ENCODE assay signal across 20 cellular contexts in genomic region chr17:40622509-40622928, GRCh38. TPM values are rescaled to one million over a fixed set of nuclear protein-coding genes. Genes with fewer than 3 reads are reported as not detected.
A peak's percentile ranks its signal among the peaks of the same experiment; 100 is the strongest.
DNase-seq lines count a peak whose midpoint lies in the region; ATAC-seq and TF ChIP-seq lines count a peak whose summit lies in the region.
"Had no signal": no experiment of that assay in that cellular context is flagged by ENCODE, and none has a peak within 500 bp of the region (broad histone marks: within the 10 kb centered on the region; RNA-seq: fewer than 3 reads in every experiment).

No MANE protein-coding gene starts in this region.

- peak; percentile 64 for ATAC-seq in activated CD8-positive, alpha-beta memory T cell treated with anti-CD3 and anti-CD28 coated beads, Interleukin-2, amount 10 ng/mL, durations not matched to agents 7 days and 5 days
- peak; percentile 34 for ATAC-seq in activated T-helper 17 cell treated with anti-CD3 and anti-CD28 coated beads, Interleukin-2, amount 50 U/mL, for 72 hours (replicated peaks)
- peak; percentile 73 for ATAC-seq in stimulated activated naive CD8-positive, alpha-beta T cell treated with anti-CD3 and anti-CD28 coated beads, Interleukin-15, Interleukin-2, amounts not matched to agents 100 U/mL and 50 U/mL, for 24 hours
- ATAC-seq: WTC11 had no signal

- peaks cover under 1% of the 10 kb centered on the region; the same call in 1 of the 2 replicates for H3K36me3 ChIP-seq in Loucy (ENCODE audit: insufficient read depth, low read length)
- H3K36me3 ChIP-seq: suprapubic skin had no signal

- no peaks in the 10 kb centered on the region for H3K9me3 ChIP-seq in Loucy (ENCODE audit: insufficient read depth, low read depth, low read length)
- H3K9me3 ChIP-seq: suprapubic skin had no signal

- no peaks in the 10 kb centered on the region for H3K9me2 ChIP-seq in Loucy (replicated peaks; ENCODE audit: low read depth, low read length)

- no peaks in the 10 kb centered on the region for H3K27me3 Mint-ChIP-seq in activated CD8-positive, alpha-beta memory T cell treated with anti-CD3 and anti-CD28 coated beads, Interleukin-2, amount 10 ng/mL, durations not matched to agents 7 days and 5 days
- H3K27me3 Mint-ChIP-seq in activated T-helper 17 cell treated with anti-CD3 and anti-CD28 coated beads, Interleukin-2, amount 50 U/mL, for 72 hours: no peaks in the 10 kb centered on the region

- peak; percentile 78 for DNase-seq in activated CD8-positive, alpha-beta memory T cell treated with anti-CD3 and anti-CD28 coated beads, Interleukin-2, amount 10 ng/mL, durations not matched to agents 7 days and 5 days
- DNase-seq in activated CD8-positive, alpha-beta memory T cell treated with anti-CD3 and anti-CD28 coated beads, Interleukin-2, amount 50 U/mL, for 4 hours: no peak
- peak; percentile 42 for DNase-seq in stimulated activated naive CD8-positive, alpha-beta T cell treated with anti-CD3 and anti-CD28 coated beads, Interleukin-15, Interleukin-2, amounts not matched to agents 100 U/mL and 50 U/mL, for 24 hours
- DNase-seq in effector CD8-positive, alpha-beta T cell (lab: John Stamatoyannopoulos, UW): no peak
- DNase-seq in GM03348 (ENCODE audit: low spot score) (no peak), D341Med (ENCODE audit: low spot score) (no peak)
- DNase-seq: activated gamma-delta T cell treated with Interleukin-2 at 50 U/mL for 16 hours; DMS53; NCI-H1092 treated with DMSO at 0.1 percent for 48 hours; NCI-H2171; stimulated activated CD4-positive, alpha-beta T cell treated with anti-CD3 and anti-CD28 coated beads, Interleukin-12 subunit alpha, Interleukin-12 subunit beta, amount 100 ng/mL, for 4 hours had no signal

- peak overlapping the region; percentile 0 for H3K4me2 ChIP-seq in Loucy (ENCODE audit: low read depth, low read length, poor library complexity, severe bottlenecking)

- no peaks in the 10 kb centered on the region for H3K27me3 ChIP-seq in Loucy (ENCODE audit: insufficient read depth, low read length, poor library complexity, severe bottlenecking)
- H3K27me3 ChIP-seq: suprapubic skin had no signal

- H3K4me3 ChIP-seq in Loucy (ENCODE audit: low read length, poor library complexity, severe bottlenecking): no peak overlapping the region
- H3K4me3 ChIP-seq: suprapubic skin had no signal

- H4K20me1 ChIP-seq in Loucy (ENCODE audit: insufficient read depth, low read length, poor library complexity, severe bottlenecking): no peaks in the 10 kb centered on the region

- CTCF ChIA-PET in activated CD8-positive, alpha-beta memory T cell treated with anti-CD3 and anti-CD28 coated beads, Interleukin-2, amount 10 ng/mL, durations not matched to agents 7 days and 5 days (lab: Charles Lee): interaction anchor here (1.4 to 3.8 kb wide), 5 partner anchors 15 to 235 kb away, joined by 3 to 37 read pairs (median 5); partner anchors contain the start of genes CCR7 and SMARCE1

- H3K4me1 ChIP-seq in Loucy (ENCODE audit: insufficient read depth, low read length, poor library complexity, severe bottlenecking): peaks cover 16% of the 10 kb centered on the region

- TF ChIP-seq CTCF in Loucy (conservative IDR thresholded peaks at IDR 0.05; ENCODE audit: low read length): no peak

- no peak overlapping the region for H3K9ac ChIP-seq in Loucy (ENCODE audit: low read depth, low read length, poor library complexity, severe bottlenecking)

- peak overlapping the region; percentile 33 for H3K4me3 Mint-ChIP-seq in activated CD8-positive, alpha-beta memory T cell treated with anti-CD3 and anti-CD28 coated beads, Interleukin-2, amount 10 ng/mL, durations not matched to agents 7 days and 5 days
- H3K4me3 Mint-ChIP-seq in activated T-helper 17 cell treated with anti-CD3 and anti-CD28 coated beads, Interleukin-2, amount 50 U/mL, for 72 hours: peak overlapping the region; percentile 52
- H3K4me3 Mint-ChIP-seq: WTC11 had no signal

- peaks cover 57% of the 10 kb centered on the region for H3K4me1 Mint-ChIP-seq in activated CD8-positive, alpha-beta memory T cell treated with anti-CD3 and anti-CD28 coated beads, Interleukin-2, amount 10 ng/mL, durations not matched to agents 7 days and 5 days
- peaks cover 49% of the 10 kb centered on the region for H3K4me1 Mint-ChIP-seq in activated T-helper 17 cell treated with anti-CD3 and anti-CD28 coated beads, Interleukin-2, amount 50 U/mL, for 72 hours

- H2AFZ ChIP-seq in Loucy (ENCODE audit: low read length): no peak overlapping the region

- H3F3A ChIP-seq in Loucy (ENCODE audit: low read depth): no peaks in the 10 kb centered on the region

- H3K79me2 ChIP-seq in Loucy (ENCODE audit: insufficient read depth, low read length): no peaks in the 10 kb centered on the region

- peaks cover 8% of the 10 kb centered on the region for H3K36me3 Mint-ChIP-seq in activated CD8-positive, alpha-beta memory T cell treated with anti-CD3 and anti-CD28 coated beads, Interleukin-2, amount 10 ng/mL, durations not matched to agents 7 days and 5 days
- peaks cover 7% of the 10 kb centered on the region for H3K36me3 Mint-ChIP-seq in activated T-helper 17 cell treated with anti-CD3 and anti-CD28 coated beads, Interleukin-2, amount 50 U/mL, for 72 hours (ENCODE audit: low read depth)
- H3K36me3 Mint-ChIP-seq: WTC11 had no signal

- no peaks in the 10 kb centered on the region for H3K9me3 Mint-ChIP-seq in activated CD8-positive, alpha-beta memory T cell treated with anti-CD3 and anti-CD28 coated beads, Interleukin-2, amount 10 ng/mL, durations not matched to agents 7 days and 5 days (ENCODE audit: low read depth)
- H3K9me3 Mint-ChIP-seq in activated T-helper 17 cell treated with anti-CD3 and anti-CD28 coated beads, Interleukin-2, amount 50 U/mL, for 72 hours: no peaks in the 10 kb centered on the region
- H3K9me3 Mint-ChIP-seq: WTC11 had no signal

- peak overlapping the region; percentile 65 for H3K27ac Mint-ChIP-seq in activated CD8-positive, alpha-beta memory T cell treated with anti-CD3 and anti-CD28 coated beads, Interleukin-2, amount 10 ng/mL, durations not matched to agents 7 days and 5 days
- peak overlapping the region; percentile 64 for H3K27ac Mint-ChIP-seq in activated T-helper 17 cell treated with anti-CD3 and anti-CD28 coated beads, Interleukin-2, amount 50 U/mL, for 72 hours
- H3K27ac Mint-ChIP-seq: progenitor cell of endocrine pancreas, WTC11 had no signal

RNA-seq across cellular contexts. Expression of gene SMARCE1, which starts 25.1 kb away (rescaled TPM):
- 100 to 1,000 TPM in 1 of 2 experiments, 10 to 100 TPM in 1; 90.7 to 110 TPM for total RNA-seq in activated CD8-positive, alpha-beta memory T cell treated with anti-CD3 and anti-CD28 coated beads, Interleukin-2, amount 10 ng/mL, durations not matched to agents 7 days and 5 days
- 10 to 100 TPM; 82.1 to 85.5 TPM for total RNA-seq in activated T-helper 17 cell treated with anti-CD3 and anti-CD28 coated beads, Interleukin-2, amount 50 U/mL, for 72 hours

RNA-seq across cellular contexts. Expression of gene KRT222, which starts 42.5 kb away (rescaled TPM):
- not detected for total RNA-seq in activated CD8-positive, alpha-beta memory T cell treated with anti-CD3 and anti-CD28 coated beads, Interleukin-2, amount 10 ng/mL, durations not matched to agents 7 days and 5 days
- not detected for total RNA-seq in activated T-helper 17 cell treated with anti-CD3 and anti-CD28 coated beads, Interleukin-2, amount 50 U/mL, for 72 hours
- total RNA-seq: glomerular endothelial cell, HT-29, kidney epithelial cell had no signal

RNA-seq across cellular contexts. Expression of gene CCR7, which starts 57.2 kb away (rescaled TPM):
- 10 to 100 TPM; 43.5 to 83.9 TPM for total RNA-seq in activated CD8-positive, alpha-beta memory T cell treated with anti-CD3 and anti-CD28 coated beads, Interleukin-2, amount 10 ng/mL, durations not matched to agents 7 days and 5 days
- total RNA-seq in activated T-helper 17 cell treated with anti-CD3 and anti-CD28 coated beads, Interleukin-2, amount 50 U/mL, for 72 hours: 100 to 1,000 TPM; 140 to 304 TPM
- total RNA-seq: glomerular endothelial cell, HT-29, kidney epithelial cell, progenitor cell of endocrine pancreas, SK-MEL-5 had no signal

Comparison
In these comparisons a context has a peak if more than half of its experiments do, and no peak if none do; other contexts are left out.
1. DNase-seq: peak in activated CD8-positive, alpha-beta memory T cell treated with anti-CD3 and anti-CD28 coated beads, Interleukin-2, amount 10 ng/mL, durations not matched to agents 7 days and 5 days (single experiment) and stimulated activated naive CD8-positive, alpha-beta T cell treated with anti-CD3 and anti-CD28 coated beads, Interleukin-15, Interleukin-2, amounts not matched to agents 100 U/mL and 50 U/mL, for 24 hours (single experiment); none in activated CD8-positive, alpha-beta memory T cell treated with anti-CD3 and anti-CD28 coated beads, Interleukin-2, amount 50 U/mL, for 4 hours (single experiment), effector CD8-positive, alpha-beta T cell (single experiment), GM03348 (single experiment) and D341Med (single experiment).
2. Peak in every context shown above with its lines, with median percentiles within 50 percentile points of each other: ATAC-seq.